1 cellular context compared by ENCODE assay signal in the genomic region with DNA sequence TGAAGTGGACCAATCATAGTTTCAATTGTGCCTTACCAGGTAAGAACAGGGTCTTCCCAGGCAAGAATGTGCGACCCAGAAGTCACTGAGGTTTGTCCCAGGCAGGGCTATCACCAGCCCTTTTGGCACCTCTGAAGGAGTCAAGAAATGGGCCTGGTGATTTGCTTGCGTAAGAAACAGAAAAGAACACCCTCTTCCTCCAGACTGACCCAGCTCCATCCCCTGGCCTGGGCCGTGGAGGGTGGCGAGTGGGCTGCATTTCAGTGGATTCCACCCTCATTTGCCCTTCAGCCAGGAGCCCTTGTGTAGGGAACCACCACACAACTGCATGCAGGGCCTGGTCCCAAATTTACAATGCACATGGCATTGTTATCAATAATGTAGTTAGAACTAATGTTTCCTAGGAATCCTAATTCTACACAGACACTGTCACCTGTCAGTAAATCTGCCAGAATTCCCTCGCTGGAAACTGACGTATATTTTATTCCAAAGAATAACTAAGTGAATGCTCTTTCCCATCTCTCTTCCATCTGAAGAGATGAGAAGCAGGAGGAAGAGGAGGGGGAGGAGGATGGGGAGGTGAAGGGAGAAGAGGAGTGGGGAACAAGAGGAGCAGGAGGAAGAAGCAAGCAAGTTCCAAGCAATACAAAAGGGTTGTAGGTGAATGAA.
TF ChIP-seq lines count a peak whose summit lies in the region.

No MANE protein-coding gene starts in this region.

TF ChIP-seq in H1, 55 proteins besides CTCF, POLR2A, EP300 and RAD21:
- no peak for TF ChIP-seq TBP (IDR thresholded peaks at IDR 0.05; ENCODE audit: low read depth, low read length)
- no peak for TF ChIP-seq KDM5A (IDR thresholded peaks at IDR 0.05; ENCODE audit: low read length)
- TF ChIP-seq JUND (IDR thresholded peaks at IDR 0.05; ENCODE audit: low read length), result no peak
- TF ChIP-seq POU5F1 (IDR thresholded peaks at IDR 0.05; ENCODE audit: low read depth, low read length), result no peak
- TF ChIP-seq RNF2 (IDR thresholded peaks at IDR 0.05; ENCODE audit: borderline replicate concordance, low read depth, low read length, missing control alignments, poor library complexity, severe bottlenecking), result no peak
- TF ChIP-seq, protein P1, sequence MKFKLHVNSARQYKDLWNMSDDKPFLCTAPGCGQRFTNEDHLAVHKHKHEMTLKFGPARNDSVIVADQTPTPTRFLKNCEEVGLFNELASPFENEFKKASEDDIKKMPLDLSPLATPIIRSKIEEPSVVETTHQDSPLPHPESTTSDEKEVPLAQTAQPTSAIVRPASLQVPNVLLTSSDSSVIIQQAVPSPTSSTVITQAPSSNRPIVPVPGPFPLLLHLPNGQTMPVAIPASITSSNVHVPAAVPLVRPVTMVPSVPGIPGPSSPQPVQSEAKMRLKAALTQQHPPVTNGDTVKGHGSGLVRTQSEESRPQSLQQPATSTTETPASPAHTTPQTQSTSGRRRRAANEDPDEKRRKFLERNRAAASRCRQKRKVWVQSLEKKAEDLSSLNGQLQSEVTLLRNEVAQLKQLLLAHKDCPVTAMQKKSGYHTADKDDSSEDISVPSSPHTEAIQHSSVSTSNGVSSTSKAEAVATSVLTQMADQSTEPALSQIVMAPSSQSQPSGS (IDR thresholded peaks at IDR 0.05; ENCODE audit: low read length), result no peak
- no peak for TF ChIP-seq BCL11A (IDR thresholded peaks at IDR 0.05; ENCODE audit: low read depth in 2 of 2, low read length in 2 of 2)
- TF ChIP-seq GABPA (IDR thresholded peaks at IDR 0.05; ENCODE audit: borderline replicate concordance, insufficient read depth, low read length), result no peak
- TF ChIP-seq FOSL1 (IDR thresholded peaks at IDR 0.05; ENCODE audit: insufficient read depth, low read depth, low read length), result no peak
- TF ChIP-seq SIRT6 (IDR thresholded peaks at IDR 0.05; ENCODE audit: low read length), result no peak
- TF ChIP-seq EGR1 (IDR thresholded peaks at IDR 0.05; ENCODE audit: borderline replicate concordance, low read depth, low read length), result no peak
- no peak for TF ChIP-seq SIN3A (conservative IDR thresholded peaks at IDR 0.05 in 1 of 2, IDR thresholded peaks at IDR 0.05 in 1 of 2; ENCODE audit: low read depth in 1 of 2, low read length in 2 of 2)
- TF ChIP-seq CREB1 (IDR thresholded peaks at IDR 0.05), result no peak
- no peak for TF ChIP-seq PHF8 (conservative IDR thresholded peaks at IDR 0.05; ENCODE audit: low read depth, low read length)
- TF ChIP-seq MAFK (IDR thresholded peaks at IDR 0.05; ENCODE audit: low read depth, low read length), result no peak
- no peak for TF ChIP-seq CBX8 (IDR thresholded peaks at IDR 0.05; ENCODE audit: borderline replicate concordance, low read depth, low read length)
- no peak for TF ChIP-seq KDM1A (IDR thresholded peaks at IDR 0.05; ENCODE audit: borderline replicate concordance, low read length)
- TF ChIP-seq NRF1 (IDR thresholded peaks at IDR 0.05; ENCODE audit: low read depth, low read length), result no peak
TF ChIP-seq in H1: peak in this region for 0.
